ENCODE assay signal across 8 cellular contexts in genomic region chr14:52706724-52707706, GRCh38. TPM values are rescaled to one million over a fixed set of nuclear protein-coding genes. Genes with fewer than 3 reads are reported as not detected.
DNase-seq lines count a peak whose midpoint lies in the region; ATAC-seq and TF ChIP-seq lines count a peak whose summit lies in the region.

PSMC6 (plus strand) TSS chr14:52707200; CDS start chr14:52707220, 20 bp downstream.

- peaks cover 36% of the 10 kb centered on the region for H3K4me1 ChIP-seq in PC-9 (replicated peaks; ENCODE audit: insufficient read depth)
- H3K4me1 ChIP-seq in muscle layer of colon (ENCODE audit: insufficient read depth, low read length) = peaks cover 14% of the 10 kb centered on the region

- H3K9me3 ChIP-seq in PC-9 (ENCODE audit: insufficient read depth, low read depth) (no peaks in the 10 kb centered on the region), muscle layer of colon (ENCODE audit: low read length) (no peaks in the 10 kb centered on the region)

- peak; percentile 92 for TF ChIP-seq POLR2A in erythroblast (IDR thresholded peaks at IDR 0.05; ENCODE audit: low read length)

- H3K36me3 ChIP-seq in PC-9 (ENCODE audit: low read depth) (peaks cover 33% of the 10 kb centered on the region), muscle layer of colon (ENCODE audit: insufficient read depth, low read length) (peaks cover 29% of the 10 kb centered on the region)

- H3F3A ChIP-seq in PC-9 (ENCODE audit: insufficient read depth, low read depth) = peaks cover 14% of the 10 kb centered on the region

- intact Hi-C loops in PC-9 (cut with micrococcal nuclease; ENCODE audit: unreplicated experiment) = loop anchor here (1.0 kb wide), 1 partner anchor 22 kb away; no protein-coding TSS in a partner anchor

- H4K20me1 ChIP-seq in PC-9 (ENCODE audit: insufficient read depth) = 0 out of 2 replicates have a peak, but pooled peaks cover 18% of the 10 kb centered on the region

- POLR2A ChIA-PET in PC-9 (lab: Charles Lee; ENCODE audit: unreplicated experiment) = interaction anchor here (0.8 kb wide), 1 partner anchor 9 kb away, joined by 13 read pairs; no protein-coding TSS in a partner anchor

- TF ChIP-seq CTCF in PC-9 (conservative IDR thresholded peaks at IDR 0.05) = no peak

- DNase-seq in DMS53 treated with DMSO at 0.1 percent for 48 hours (lab: John Stamatoyannopoulos, UW; ENCODE audit: unreplicated experiment) (peak; percentile 72), KBM-7 (peak; percentile 89), PC-9 (peak; percentile 77 to 83), erythroblast (lab: John Stamatoyannopoulos, UW) (peak; percentile 96)
- DNase-seq in activated T-cell treated with anti-CD3 and anti-CD28 coated beads, Interleukin-2, amount 50 U/mL, for 1 hour = peak; percentile 94
- peak; percentile 90 for DNase-seq in stimulated activated CD8-positive, alpha-beta memory T cell treated with anti-CD3 and anti-CD28 coated beads, Interleukin-7, amount 100 ng/mL, for 24 hours (ENCODE audit: low read depth)

- H3K4me2 ChIP-seq in PC-9 = peak within 1 kb of the TSS; percentile 96

- peaks cover 50% of the 10 kb centered on the region for H3K79me2 ChIP-seq in PC-9 (ENCODE audit: low read depth)

- ATAC-seq in GM21723 (IDR thresholded peaks at IDR 0.05; ENCODE audit: unreplicated experiment) = peak; percentile 95

- no peaks in the 10 kb centered on the region for H3K9me2 ChIP-seq in PC-9 (ENCODE audit: insufficient read depth)

- H3K4me3 ChIP-seq in PC-9 = peak within 1 kb of the TSS; percentile 74
- peak within 1 kb of the TSS; percentile 63 to 78 for H3K4me3 ChIP-seq in muscle layer of colon (ENCODE audit: low read depth in 1 of 2, low read length in 2 of 2)

- peak within 1 kb of the TSS; percentile 84 for H3K27ac ChIP-seq in PC-9
- peak within 1 kb of the TSS; percentile 95 for H3K27ac ChIP-seq in muscle layer of colon (ENCODE audit: low read depth, low read length)

- peak within 1 kb of the TSS; percentile 85 for H2AFZ ChIP-seq in PC-9

- in situ Hi-C loops in KBM-7 (cut with MboI; ENCODE audit: low pct_unique_long_range_greater_than_20kb, low sequenced_read_pairs) = no loop called here

- CTCF ChIA-PET in PC-9 (lab: Charles Lee) = no interaction called here

- no peaks in the 10 kb centered on the region for H3K27me3 ChIP-seq in PC-9 (ENCODE audit: insufficient read depth, low read depth)
- H3K27me3 ChIP-seq in muscle layer of colon (ENCODE audit: control insufficient read depth in 1 of 2, insufficient read depth in 2 of 2, low read length in 2 of 2) = no peaks in the 10 kb centered on the region

- H3K9ac ChIP-seq in muscle layer of colon (ENCODE audit: low read length) = peak within 1 kb of the TSS; percentile 75

- BruUV-seq in PC-9 (replicated peaks; lab: Mats Ljungman, UMichigan) = TSS peak; percentile 72

RNA-seq across cellular contexts. Expression of gene PSMC6, which starts in this region (rescaled TPM):
- 83.0 and 96.5 TPM in 2 replicates for total RNA-seq in PC-9 (2021)

Comparison
In these comparisons a context has a peak if more than half of its experiments do, and no peak if none do; other contexts are left out.
1. Peak in every context shown above with its lines: DNase-seq, ATAC-seq, H3K4me3 ChIP-seq and H3K27ac ChIP-seq.